In the genomic region with DNA sequence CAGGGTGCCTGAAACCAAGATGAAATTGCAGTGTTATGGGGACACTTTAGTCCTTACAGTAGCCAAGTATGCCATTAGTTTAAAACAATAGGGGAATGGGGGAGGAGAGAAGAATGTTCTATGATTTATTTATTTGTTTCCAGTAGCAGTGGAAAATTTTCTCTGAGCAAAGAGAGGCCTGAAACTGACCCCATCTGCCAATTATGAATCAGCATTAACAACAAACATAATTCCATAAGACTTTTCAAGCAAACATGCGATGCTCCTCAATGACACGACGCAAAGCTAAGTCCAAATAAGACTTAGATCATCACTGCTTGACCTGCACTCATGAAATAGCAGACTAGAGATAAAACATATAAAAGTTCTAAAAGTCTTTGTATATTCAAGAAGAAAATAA, we compare ENCODE assay signal across 12 cellular contexts. TPM values are rescaled to one million over a fixed set of nuclear protein-coding genes. Genes with fewer than 3 reads are reported as not detected.
DNase-seq lines count a peak whose midpoint lies in the region; ATAC-seq, FAIRE-seq and TF ChIP-seq lines count a peak whose summit lies in the region.
"Had no signal": no experiment of that assay in that cellular context is flagged by ENCODE, and none has a peak within 500 bp of the region (broad histone marks: within the 10 kb centered on the region; RNA-seq: fewer than 3 reads in every experiment).

No MANE protein-coding gene starts in this region.

- intact Hi-C loops in naive thymus-derived CD4-positive, alpha-beta T cell (cut with micrococcal nuclease), result loop anchor here (10.0 kb wide), 4 partner anchors 47 to 1093 kb away; partner anchors contain the start of genes IDH1 (in 1 of the 2) and INO80D (in 1 of the 2)

- peak overlapping the region; percentile 88 for H3K4me2 ChIP-seq in A549

- peaks cover 55% of the 10 kb centered on the region for H3K4me1 Mint-ChIP-seq in endodermal cell
- peaks cover 42 to 69% (median 67%) of the 10 kb centered on the region in 7 donors for H3K4me1 Mint-ChIP-seq in naive thymus-derived CD4-positive, alpha-beta T cell

- ATAC-seq in A549 (no peak), HG02798 (IDR thresholded peaks at IDR 0.05; ENCODE audit: poor library complexity, unreplicated experiment) (no peak), GM21825 (IDR thresholded peaks at IDR 0.05; ENCODE audit: unreplicated experiment) (no peak)
- no peak for ATAC-seq in naive thymus-derived CD4-positive, alpha-beta T cell
- ATAC-seq: foreskin keratinocyte had no signal

- no peaks in the 10 kb centered on the region for H3K36me3 Mint-ChIP-seq in endodermal cell (ENCODE audit: low read depth)
- peaks cover 0 to 40% (median 3%) of the 10 kb centered on the region in 5 donors for H3K36me3 Mint-ChIP-seq in naive thymus-derived CD4-positive, alpha-beta T cell

- TF ChIP-seq RAD21 in A549 (conservative IDR thresholded peaks at IDR 0.05 in 1 of 2, IDR thresholded peaks at IDR 0.05 in 1 of 2), result no peak

- no peaks in the 10 kb centered on the region for H3K27me3 Mint-ChIP-seq in endodermal cell (ENCODE audit: insufficient read depth)
- H3K27me3 Mint-ChIP-seq in naive thymus-derived CD4-positive, alpha-beta T cell, result peaks cover 0 to 2% (median 0%) of the 10 kb centered on the region in 5 donors
- H3K27me3 Mint-ChIP-seq: activated T-cell treated with anti-CD3 and anti-CD28 coated beads, Interleukin-2, amount 50 U/mL, for 24 hours had no signal

- H3K27ac ChIP-seq in A549, result peak overlapping the region; percentile 86 to 97
- peak overlapping the region; percentile 80 for H3K27ac ChIP-seq in endodermal cell (ENCODE audit: low read depth, low read length)
- no peak overlapping the region for H3K27ac ChIP-seq in naive thymus-derived CD4-positive, alpha-beta T cell (ENCODE audit: low read depth, low read length)
- no peak overlapping the region for H3K27ac ChIP-seq in effector memory CD4-positive, alpha-beta T cell (ENCODE audit: insufficient read depth, low read length, poor library complexity, severe bottlenecking)
- H3K27ac ChIP-seq: C4-2B, foreskin keratinocyte had no signal

- no peaks in the 10 kb centered on the region for H3K27me3 ChIP-seq in endodermal cell (ENCODE audit: control insufficient read depth, insufficient read depth, low read length, poor library complexity, severe bottlenecking)
- no peaks in the 10 kb centered on the region for H3K27me3 ChIP-seq in naive thymus-derived CD4-positive, alpha-beta T cell (ENCODE audit: control insufficient read depth in 2 of 2, insufficient read depth in 2 of 2, low read length in 2 of 2)
- no peaks in the 10 kb centered on the region for H3K27me3 ChIP-seq in effector memory CD4-positive, alpha-beta T cell (replicated peaks; ENCODE audit: control insufficient read depth, insufficient read depth, low read length, poor library complexity, severe bottlenecking)
- H3K27me3 ChIP-seq: foreskin keratinocyte had no signal

- TF ChIP-seq CTCF in A549 (IDR thresholded peaks at IDR 0.05), result no peak
- no peak for TF ChIP-seq CTCF in endodermal cell (conservative IDR thresholded peaks at IDR 0.05)

- H3K9ac ChIP-seq in endodermal cell (ENCODE audit: extremely low read depth, low read length, poor library complexity, severe bottlenecking), result no peak overlapping the region

- 0% methylated on average over 3 of the region's 3 CpGs for WGBS in A549 (ENCODE audit: missing lambda C conversion rate)
- WGBS in endodermal cell (ENCODE audit: insufficient coverage in 1 of 2, insufficient read length in 1 of 2), 2 experiments, result 97% methylated on average over 3 of the region's 3 CpGs; no CpG with 5 or more reads in 1 of the 2 experiments

- CTCF ChIA-PET in A549 (lab: Yijun Ruan, JAX), result interaction anchor here (1.9 kb wide), 1 partner anchor 311 kb away, joined by 15 read pairs; no protein-coding TSS in a partner anchor
- CTCF ChIA-PET in naive thymus-derived CD4-positive, alpha-beta T cell (lab: Charles Lee), result interaction anchor here (0.7 to 2.0 kb wide), 2 partner anchors 18 to 35 kb away, joined by 4 to 5 read pairs; no protein-coding TSS in a partner anchor

- no peaks in the 10 kb centered on the region for H3K9me3 Mint-ChIP-seq in endodermal cell
- no peaks in the 10 kb centered on the region for H3K9me3 Mint-ChIP-seq in naive thymus-derived CD4-positive, alpha-beta T cell
- H3K9me3 Mint-ChIP-seq: activated T-cell treated with anti-CD3 and anti-CD28 coated beads, Interleukin-2, amount 50 U/mL, for 24 hours had no signal

- 0 out of 5 replicates have a peak, but pooled peaks of 1 of the 2 experiments have one; percentile 15 for TF ChIP-seq EP300 in A549 (IDR thresholded peaks at IDR 0.05)

- no peak for FAIRE-seq in A549 (lab: Jason Lieb, UNC)

- H3K4me3 Mint-ChIP-seq in endodermal cell, result no peak overlapping the region
- H3K4me3 Mint-ChIP-seq in naive thymus-derived CD4-positive, alpha-beta T cell, result peak overlapping the region in 8 of 10 donors; percentile 4 to 98 (median 43)
- H3K4me3 Mint-ChIP-seq: activated T-cell treated with anti-CD3 and anti-CD28 coated beads, Interleukin-2, amount 50 U/mL, for 24 hours had no signal

- TF ChIP-seq POLR2A in A549 (IDR thresholded peaks at IDR 0.05; ENCODE audit: low read length) (no peak), erythroblast (IDR thresholded peaks at IDR 0.05; ENCODE audit: low read length) (no peak)

- peak overlapping the region; percentile 53 for H3K4me3 ChIP-seq in A549
- H3K4me3 ChIP-seq in endodermal cell (ENCODE audit: low read length), result peak overlapping the region; percentile 96
- no peak overlapping the region for H3K4me3 ChIP-seq in naive thymus-derived CD4-positive, alpha-beta T cell (ENCODE audit: low read length)
- H3K4me3 ChIP-seq in effector memory CD4-positive, alpha-beta T cell (ENCODE audit: insufficient read depth, low read depth, low read length, poor library complexity, severe bottlenecking), result no peak overlapping the region

- H3K36me3 ChIP-seq in endodermal cell (ENCODE audit: control insufficient read depth, insufficient read depth, low read length), result peaks cover 24% of the 10 kb centered on the region
- H3K36me3 ChIP-seq in naive thymus-derived CD4-positive, alpha-beta T cell (ENCODE audit: control insufficient read depth in 2 of 3, insufficient read depth in 3 of 3, low read length in 3 of 3), result no peaks in the 10 kb centered on the region
- H3K36me3 ChIP-seq in effector memory CD4-positive, alpha-beta T cell (ENCODE audit: control insufficient read depth, insufficient read depth, low read length), result no peaks in the 10 kb centered on the region

- no peaks in the 10 kb centered on the region for H3K9me3 ChIP-seq in A549
- H3K9me3 ChIP-seq in endodermal cell (ENCODE audit: control insufficient read depth, low read length), result no peaks in the 10 kb centered on the region
- no peaks in the 10 kb centered on the region for H3K9me3 ChIP-seq in naive thymus-derived CD4-positive, alpha-beta T cell (ENCODE audit: control insufficient read depth in 2 of 3, low read length in 3 of 3)
- H3K9me3 ChIP-seq in effector memory CD4-positive, alpha-beta T cell (ENCODE audit: control insufficient read depth, low read length), result no peaks in the 10 kb centered on the region

- H3K4me1 ChIP-seq in A549 (peaks cover 59% of the 10 kb centered on the region), endodermal cell (ENCODE audit: control insufficient read depth, insufficient read depth, low read length) (peaks cover 14% of the 10 kb centered on the region)
- H3K4me1 ChIP-seq in naive thymus-derived CD4-positive, alpha-beta T cell (ENCODE audit: control insufficient read depth in 2 of 2, insufficient read depth in 2 of 2, low read length in 2 of 2), result peaks cover 0 to 26% of the 10 kb centered on the region in 2 donors
- peaks cover 12% of the 10 kb centered on the region for H3K4me1 ChIP-seq in effector memory CD4-positive, alpha-beta T cell (ENCODE audit: control insufficient read depth, insufficient read depth, low read length, poor library complexity, severe bottlenecking)

- H3K27ac Mint-ChIP-seq in endodermal cell, result no peak overlapping the region
- peak overlapping the region in 4 of 9 donors; percentile 59 to 98 (median 84) for H3K27ac Mint-ChIP-seq in naive thymus-derived CD4-positive, alpha-beta T cell

- POLR2A ChIA-PET in A549 (lab: Yijun Ruan, JAX), result no interaction called here
- POLR2A ChIA-PET in naive thymus-derived CD4-positive, alpha-beta T cell (lab: Charles Lee), result interaction anchor here (0.7 to 9.2 kb wide), 3 partner anchors 14 to 64 kb away, joined by 3 to 433 read pairs (median 6); no protein-coding TSS in a partner anchor

- DNase-seq in A549 (ENCODE audit: low read depth in 1 of 2, low spot score in 1 of 2) (peak in 1 of 2 experiments; percentile 64), M059J (ENCODE audit: low read depth) (peak; percentile 82), endodermal cell (no peak), erythroblast (lab: John Stamatoyannopoulos, UW) (no peak)
- DNase-seq in naive thymus-derived CD4-positive, alpha-beta T cell, result no peak
- no peak for DNase-seq in effector memory CD4-positive, alpha-beta T cell
- DNase-seq: activated T-cell treated with anti-CD3 and anti-CD28 coated beads, Interleukin-2, amount 50 U/mL, for 24 hours; NCI-H510A treated with DMSO at 0.1 percent for 48 hours had no signal

TF ChIP-seq in A549, 52 proteins besides CTCF, POLR2A, EP300 and RAD21 (continues in another document):
- TF ChIP-seq JUNB (IDR thresholded peaks at IDR 0.05), result peak; percentile 36; the same call in 1 of the 2 replicates
- 0 out of 2 replicates have a peak, but pooled peaks have one; percentile 10 for TF ChIP-seq FOSL2 (IDR thresholded peaks at IDR 0.05)
- peak; percentile 37; the same call in 1 of the 2 replicates for TF ChIP-seq FOSL2 (CRISPR knock-in tag; IDR thresholded peaks at IDR 0.05)
- TF ChIP-seq CEBPB (IDR thresholded peaks at IDR 0.05), result 0 out of 4 replicates have a peak, but pooled peaks of 1 of the 2 experiments have one; percentile 11
- peak; percentile 5 for TF ChIP-seq MAFK (IDR thresholded peaks at IDR 0.05; ENCODE audit: partially characterized antibody)
- no peak for TF ChIP-seq ESRRA (IDR thresholded peaks at IDR 0.05; ENCODE audit: borderline replicate concordance, low read length)
- peak; percentile 41; the same call in 1 of the 2 replicates for TF ChIP-seq MAX (IDR thresholded peaks at IDR 0.05)

RNA-seq across cellular contexts. Expression of gene KLF7, which starts 4.0 kb away (rescaled TPM):
- polyA plus RNA-seq in A549 (2011; rRNA removed) (29.8 and 31.5 TPM in 2 replicates), A549 (2017; fragmentation: RNase III; extraction: RNeasy Plus Mini Kit Qiagen cat#74134 plus additional on column Dnase treatment) (17.2 to 18.0 TPM (median 17.8 TPM) in 3 replicates)
- 15.5 and 19.1 TPM in 2 replicates for polyA plus RNA-seq in A549 (2012; cell fraction: cytosol; rRNA removed)
- 29.5 and 35.8 TPM in 2 replicates for polyA plus RNA-seq in A549 (2012; cell fraction: nucleus; rRNA removed)
- polyA minus RNA-seq in A549 (2011; rRNA and poly(A)+ RNA removed), result 101 and 114 TPM in 2 replicates
- total RNA-seq in M059J (2014; rRNA removed; shearing (Covaris generic)), result 7.3 and 11.6 TPM in 2 replicates
- 10 to 100 TPM; 27.4 to 27.8 TPM for total RNA-seq in endodermal cell
- polyA plus RNA-seq in endodermal cell (2013, experiment 1 of 2), result 23.3 TPM
- 22.4 TPM for polyA plus RNA-seq in endodermal cell (2013, experiment 2 of 2)
- total RNA-seq in naive thymus-derived CD4-positive, alpha-beta T cell, result 10 to 100 TPM; 25.4 to 93.3 (median 78.0) TPM
- 10 to 100 TPM; 18.7 to 23.1 TPM for polyA plus RNA-seq in naive thymus-derived CD4-positive, alpha-beta T cell

Comparison
In these comparisons a context has a peak if more than half of its experiments do, and no peak if none do; other contexts are left out.
1. H3K27ac ChIP-seq: peak in A549 (2 of 2) and endodermal cell (single experiment); none in naive thymus-derived CD4-positive, alpha-beta T cell (single experiment) and effector memory CD4-positive, alpha-beta T cell (single experiment).
2. H3K4me3 ChIP-seq: peak in A549 (single experiment) and endodermal cell (single experiment); none in naive thymus-derived CD4-positive, alpha-beta T cell (single experiment) and effector memory CD4-positive, alpha-beta T cell (single experiment).